9 cellular contexts compared by ENCODE assay signal in genomic region chr2:170812716-170813585, GRCh38. TPM values are rescaled to one million over a fixed set of nuclear protein-coding genes. Genes with fewer than 3 reads are reported as not detected.
DNase-seq lines count a peak whose midpoint lies in the region; FAIRE-seq and TF ChIP-seq lines count a peak whose summit lies in the region.
"Had no signal": no experiment of that assay in that cellular context is flagged by ENCODE, and none has a peak within 500 bp of the region (broad histone marks: within the 10 kb centered on the region; RNA-seq: fewer than 3 reads in every experiment).

No MANE protein-coding gene starts in this region.

- no peaks in the 10 kb centered on the region for H3K4me1 Mint-ChIP-seq in astrocyte (ENCODE audit: low read depth, unreplicated experiment)

- CTCF ChIA-PET in HEK293 (lab: Yijun Ruan, JAX): interaction anchor here (0.6 to 6.4 kb wide), 53 partner anchors 9 to 994 kb away, joined by 3 to 115 read pairs (median 4); no protein-coding TSS in a partner anchor

- peaks cover 11% of the 10 kb centered on the region for H4K20me1 ChIP-seq in astrocyte (ENCODE audit: insufficient read depth, low read length)

- H3K79me2 ChIP-seq in astrocyte (ENCODE audit: insufficient read depth, low read length): no peaks in the 10 kb centered on the region

- H3K36me3 ChIP-seq in HEK293 (ENCODE audit: control insufficient read depth in 2 of 2, insufficient read depth in 1 of 2, low read length in 2 of 2) (no peaks in the 10 kb centered on the region), astrocyte (ENCODE audit: insufficient read depth, low read length) (no peaks in the 10 kb centered on the region), small intestine (ENCODE audit: control insufficient read depth in 2 of 2, insufficient read depth in 2 of 2, low read length in 2 of 2) (no peaks in the 10 kb centered on the region)

- H3K27ac Mint-ChIP-seq in astrocyte (ENCODE audit: unreplicated experiment): no peak overlapping the region
- H3K27ac Mint-ChIP-seq: T-cell had no signal

- 5% methylated on average over 14 of the region's 14 CpGs for WGBS in small intestine, 3 donors

- no peak overlapping the region for H3K27ac ChIP-seq in HEK293 (ENCODE audit: extremely low read depth, low read depth, low read length)
- no peak overlapping the region for H3K27ac ChIP-seq in astrocyte (ENCODE audit: low read depth, low read length)
- no peak overlapping the region for H3K27ac ChIP-seq in small intestine (ENCODE audit: low read depth in 1 of 2, low read length in 1 of 2)

- peak; percentile 85 for DNase-seq in COLO829 (ENCODE audit: low spot score)
- peak; percentile 70 for DNase-seq in NCI-H446 treated with DMSO at 0.1 percent for 48 hours (lab: John Stamatoyannopoulos, UW)
- peak; percentile 56 for DNase-seq in astrocyte (ENCODE audit: low read depth)
- peak; percentile 81 for DNase-seq in small intestine
- no peak for DNase-seq in stimulated activated CD4-positive, alpha-beta T cell treated with anti-CD3 and anti-CD28 coated beads, Interleukin-2, amount 100 ng/mL, for 48 hours
- DNase-seq in activated gamma-delta T cell (lab: John Stamatoyannopoulos, UW): no peak

- no peak overlapping the region for H2AFZ ChIP-seq in astrocyte (ENCODE audit: low read depth, low read length)

- H3K4me1 ChIP-seq in HEK293 (ENCODE audit: control insufficient read depth, insufficient read depth, low read length): no peaks in the 10 kb centered on the region
- H3K4me1 ChIP-seq in astrocyte (ENCODE audit: insufficient read depth, low read length): peaks cover 21% of the 10 kb centered on the region
- peaks cover 5 to 7% of the 10 kb centered on the region in 2 donors for H3K4me1 ChIP-seq in small intestine (ENCODE audit: control insufficient read depth in 2 of 2, insufficient read depth in 1 of 2, low read depth in 1 of 2, low read length in 1 of 2)

- H3K4me2 ChIP-seq in astrocyte (ENCODE audit: low read length): no peak overlapping the region

- peaks cover 42% of the 10 kb centered on the region for H3K27me3 Mint-ChIP-seq in astrocyte (ENCODE audit: low read depth, unreplicated experiment)

- H3K9ac ChIP-seq in astrocyte (ENCODE audit: low read length): no peak overlapping the region

- H3K27me3 ChIP-seq in astrocyte (ENCODE audit: insufficient read depth, low read length) (peaks cover 49% of the 10 kb centered on the region), small intestine (ENCODE audit: control insufficient read depth in 2 of 2, insufficient read depth in 2 of 2, low read length in 2 of 2) (peaks cover 16 to 25% of the 10 kb centered on the region in 2 donors)

- POLR2A ChIA-PET in HEK293 (lab: Yijun Ruan, JAX): no interaction called here

- H3K9me3 ChIP-seq in HEK293 (ENCODE audit: control insufficient read depth, insufficient read depth, low read depth, low read length): no peaks in the 10 kb centered on the region
- no peaks in the 10 kb centered on the region for H3K9me3 ChIP-seq in astrocyte (ENCODE audit: insufficient read depth, low read depth, low read length)
- no peaks in the 10 kb centered on the region for H3K9me3 ChIP-seq in small intestine (ENCODE audit: control insufficient read depth, low read depth)

- FAIRE-seq in astrocyte (lab: Jason Lieb, UNC) (peak; percentile 93), small intestine (lab: Jason Lieb, UNC) (no peak)

- H3K9me3 Mint-ChIP-seq in astrocyte (ENCODE audit: unreplicated experiment): peaks cover 5% of the 10 kb centered on the region
- H3K9me3 Mint-ChIP-seq: T-cell had no signal

- TF ChIP-seq CTCF in HEK293 (tag by site-specific recombination; IDR thresholded peaks at IDR 0.05) (peak; percentile 51; the same call in 1 of the 2 replicates), astrocyte (IDR thresholded peaks at IDR 0.05; ENCODE audit: insufficient read depth, low read depth, low read length) (peak; percentile 70)

- H3K36me3 Mint-ChIP-seq in astrocyte (ENCODE audit: low read depth, unreplicated experiment): no peaks in the 10 kb centered on the region
- H3K36me3 Mint-ChIP-seq: T-cell had no signal

- H3K4me3 ChIP-seq in HEK293 (ENCODE audit: low read depth, low read length): no peak overlapping the region; the same call in none of the 2 replicates
- H3K4me3 ChIP-seq in astrocyte (ENCODE audit: insufficient read depth, low read depth, low read length): no peak overlapping the region
- H3K4me3 ChIP-seq in iPS-11a (ENCODE audit: low read depth, low read length): peak overlapping the region; percentile 25
- H3K4me3 ChIP-seq in small intestine (ENCODE audit: low read depth in 1 of 2, low read length in 2 of 2): no peak overlapping the region

- no peak overlapping the region for H3K4me3 Mint-ChIP-seq in astrocyte (ENCODE audit: unreplicated experiment)

TF ChIP-seq in HEK293, 187 proteins besides CTCF, POLR2A, EP300 and RAD21 (continues in another document):
- TF ChIP-seq ZSCAN5A (tag by site-specific recombination; IDR thresholded peaks at IDR 0.05): no peak
- no peak for TF ChIP-seq ZNF514 (tag by site-specific recombination; IDR thresholded peaks at IDR 0.05)
- TF ChIP-seq ZNF114 (tag by site-specific recombination; IDR thresholded peaks at IDR 0.05): no peak
- TF ChIP-seq ZNF518A (tag by site-specific recombination; conservative IDR thresholded peaks at IDR 0.05; ENCODE audit: low read depth): no peak
- no peak for TF ChIP-seq ZNF341 (tag by site-specific recombination; IDR thresholded peaks at IDR 0.05; ENCODE audit: low read depth)
- TF ChIP-seq GLIS1 (tag by site-specific recombination; IDR thresholded peaks at IDR 0.05): peak; percentile 26; the same call in 1 of the 2 replicates
- no peak for TF ChIP-seq GLI4 (tag by site-specific recombination; IDR thresholded peaks at IDR 0.05)
- TF ChIP-seq GLI2 (tag by site-specific recombination; IDR thresholded peaks at IDR 0.05; ENCODE audit: borderline replicate concordance, low read depth): no peak
- TF ChIP-seq ZNF214 (tag by site-specific recombination; IDR thresholded peaks at IDR 0.05; ENCODE audit: borderline replicate concordance): no peak
- no peak for TF ChIP-seq ZNF747 (tag by site-specific recombination; IDR thresholded peaks at IDR 0.05)
- TF ChIP-seq INSM2 (tag by site-specific recombination; IDR thresholded peaks at IDR 0.05): no peak
- TF ChIP-seq ZFP69B (tag by site-specific recombination; IDR thresholded peaks at IDR 0.05): no peak

RNA-seq across cellular contexts. Expression of gene GAD1, which starts 3.7 kb away (rescaled TPM):
- 4.5 and 4.7 TPM in 2 replicates for total RNA-seq in astrocyte
- polyA plus RNA-seq in small intestine: under 1 TPM in 1 of 3 donors, not detected in 2; 0.21 TPM

RNA-seq across cellular contexts. Expression of gene ERICH2, which starts 42.8 kb away (rescaled TPM):
- total RNA-seq in astrocyte: 1.7 and 1.9 TPM in 2 replicates
- under 1 TPM in 1 of 3 donors, not detected in 2; 0.28 TPM for polyA plus RNA-seq in small intestine
- total RNA-seq: T-cell had no signal

Comparison
In these comparisons a context has a peak if more than half of its experiments do, and no peak if none do; other contexts are left out.
1. DNase-seq: peak in COLO829 (single experiment), NCI-H446 treated with DMSO at 0.1 percent for 48 hours (single experiment), astrocyte (single experiment) and small intestine (single experiment); none in stimulated activated CD4-positive, alpha-beta T cell treated with anti-CD3 and anti-CD28 coated beads, Interleukin-2, amount 100 ng/mL, for 48 hours (0 of 2) and activated gamma-delta T cell (single experiment).